ENCODE assay signal across 8 cellular contexts in the genomic region with DNA sequence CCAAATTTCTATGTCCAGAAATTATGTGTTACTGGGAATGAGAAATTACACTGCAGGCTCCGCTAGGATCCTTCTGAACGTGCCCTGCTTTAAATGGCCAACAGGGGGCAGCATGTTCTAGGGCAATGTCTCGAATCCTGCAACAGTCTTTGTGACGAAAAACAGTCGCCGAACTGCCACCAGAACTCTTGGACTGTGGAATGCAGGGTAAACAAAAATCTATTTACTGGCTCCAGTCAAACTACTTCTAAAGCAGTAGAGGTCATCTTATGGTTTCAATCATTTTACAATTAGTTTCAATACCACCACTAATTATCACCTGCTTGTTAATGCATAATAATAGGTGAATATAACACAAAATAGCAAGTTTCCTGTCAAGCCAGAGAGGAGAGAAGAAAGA. TPM values are rescaled to one million over a fixed set of nuclear protein-coding genes. Genes with fewer than 3 reads are reported as not detected.
DNase-seq lines count a peak whose midpoint lies in the region; ATAC-seq and TF ChIP-seq lines count a peak whose summit lies in the region.

No MANE protein-coding gene starts in this region.

- H3K36me3 ChIP-seq in GM06990 (ENCODE audit: control insufficient read depth, insufficient read depth, low read length) (no peaks in the 10 kb centered on the region), left ventricle myocardium inferior (no peaks in the 10 kb centered on the region), vagina (no peaks in the 10 kb centered on the region)

- intact Hi-C loops in left ventricle myocardium inferior (cut with micrococcal nuclease) (loop anchor here (2.0 kb wide), 1 partner anchor 124 kb away; no protein-coding TSS in a partner anchor), vagina (cut with DNase I) (no loop called here)

- peak overlapping the region; percentile 13 to 36 (median 32) for H3K4me3 Mint-ChIP-seq in T-cell

- H3K27ac Mint-ChIP-seq in T-cell: peak overlapping the region in 1 of 2 donors; percentile 13

- H3K27me3 Mint-ChIP-seq in T-cell: peaks cover 0 to 3% of the 10 kb centered on the region in 2 donors

- H3K9me3 Mint-ChIP-seq in T-cell: no peaks in the 10 kb centered on the region

- DNase-seq in GM06990 (ENCODE audit: extremely low read depth, insufficient read length) (peak; percentile 36), NCI-H1417 treated with DMSO at 0.1 percent for 48 hours (lab: John Stamatoyannopoulos, UW) (peak; percentile 28), T-cell (peak; percentile 42 to 78 (median 71)), amniotic epithelial cell (ENCODE audit: low read depth) (peak; percentile 53), left ventricle myocardium inferior (peak; percentile 72), putamen (ENCODE audit: low spot score) (peak; percentile 89), vagina (ENCODE audit: extremely low spot score in 2 of 2) (no peak)

- H3K4me1 ChIP-seq in left ventricle myocardium inferior (no peaks in the 10 kb centered on the region), vagina (no peaks in the 10 kb centered on the region)

- TF ChIP-seq CTCF in GM06990 (IDR thresholded peaks at IDR 0.05; ENCODE audit: insufficient read depth, low read length, poor library complexity, severe bottlenecking) (peak; percentile 84), left ventricle myocardium inferior (IDR thresholded peaks at IDR 0.05; ENCODE audit: borderline replicate concordance) (peak; percentile 98), vagina (IDR thresholded peaks at IDR 0.05) (peak; percentile 78 to 89 (median 79))

- CTCF ChIA-PET in T-cell (lab: Charles Lee): interaction anchor here (0.6 to 3.4 kb wide), 20 partner anchors 9 to 201 kb away, joined by 3 to 20 read pairs (median 5); a partner anchor contains a TSS

- TF ChIP-seq POLR2A in vagina (IDR thresholded peaks at IDR 0.05): no peak

- POLR2A ChIA-PET in T-cell (lab: Charles Lee): interaction anchor here (0.6 to 1.4 kb wide), 3 partner anchors 8 to 57 kb away, joined by 3 to 4 read pairs (median 3); a partner anchor contains a TSS

- peaks cover 3 to 5% (median 3%) of the 10 kb centered on the region in 3 donors for H3K4me1 Mint-ChIP-seq in T-cell

- ATAC-seq in HG02623 (IDR thresholded peaks at IDR 0.05; ENCODE audit: unreplicated experiment): peak; percentile 73
- ATAC-seq in T-cell (replicated peaks in 1 of 4): peak; percentile 84 to 95 (median 90)

- no peaks in the 10 kb centered on the region for H3K9me3 ChIP-seq in left ventricle myocardium inferior (replicated peaks)
- no peaks in the 10 kb centered on the region for H3K9me3 ChIP-seq in vagina

- no peaks in the 10 kb centered on the region for H3K36me3 Mint-ChIP-seq in T-cell

- H3K4me3 ChIP-seq in GM06990 (replicated peaks; ENCODE audit: low read depth, low read length): peak overlapping the region; percentile 23; the same call in 1 of the 2 replicates
- H3K4me3 ChIP-seq in left ventricle myocardium inferior: peak overlapping the region; percentile 28
- no peak overlapping the region for H3K4me3 ChIP-seq in vagina

- H3K27me3 ChIP-seq in GM06990 (replicated peaks; ENCODE audit: control insufficient read depth, insufficient read depth, low read length) (no peaks in the 10 kb centered on the region), left ventricle myocardium inferior (ENCODE audit: low read depth) (no peaks in the 10 kb centered on the region), vagina (no peaks in the 10 kb centered on the region)

- H3K27ac ChIP-seq in left ventricle myocardium inferior (replicated peaks): no peak overlapping the region
- no peak overlapping the region for H3K27ac ChIP-seq in vagina

RNA-seq across cellular contexts. Expression of a gene that starts 9.8 kb away (rescaled TPM):
- 10 to 100 TPM; 13.7 to 37.0 (median 33.1) TPM for total RNA-seq in T-cell
- total RNA-seq in left ventricle myocardium inferior: 13.4 TPM
- total RNA-seq in vagina: 31.9 TPM

RNA-seq across cellular contexts. Expression of a gene that starts 59.0 kb away (rescaled TPM):
- total RNA-seq in T-cell (10 to 100 TPM; 14.4 to 19.6 (median 16.2) TPM), left ventricle myocardium inferior (13.3 TPM), vagina (19.4 TPM)

Comparison
In these comparisons a context has a peak if more than half of its experiments do, and no peak if none do; other contexts are left out.
1. DNase-seq: peak in GM06990 (single experiment), NCI-H1417 treated with DMSO at 0.1 percent for 48 hours (single experiment), T-cell (34 of 34), amniotic epithelial cell (single experiment), left ventricle myocardium inferior (single experiment) and putamen (single experiment); none in vagina (0 of 2).
2. H3K4me3 ChIP-seq: peak in GM06990 (single experiment) and left ventricle myocardium inferior (single experiment); none in vagina (0 of 2).
3. Peak in every context shown above with its lines, with median percentiles within 50 percentile points of each other: CTCF ChIP-seq.